In the genomic region with DNA sequence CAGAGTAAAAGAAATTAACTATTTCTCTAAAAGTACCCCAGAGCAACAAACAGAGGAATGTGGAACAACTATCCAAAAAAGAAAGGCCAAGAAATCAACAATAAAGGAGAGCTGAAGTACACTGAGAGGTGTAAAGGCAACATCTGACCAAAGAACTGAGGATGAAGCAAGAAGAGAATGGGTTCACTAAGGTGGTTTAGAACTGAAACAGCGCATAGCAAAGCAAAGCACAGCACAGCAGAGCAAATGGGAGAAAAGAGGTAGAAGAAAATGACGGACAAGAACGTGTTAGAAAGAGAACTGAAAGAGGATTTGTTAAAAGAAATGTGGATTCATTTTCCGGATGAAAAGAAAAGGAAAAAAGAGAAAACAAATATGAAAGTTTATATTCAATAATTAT, we compare ENCODE assay signal across 19 cellular contexts. TPM values are rescaled to one million over a fixed set of nuclear protein-coding genes. Genes with fewer than 3 reads are reported as not detected.
DNase-seq lines count a peak whose midpoint lies in the region; ATAC-seq and TF ChIP-seq lines count a peak whose summit lies in the region.
"Had no signal": no experiment of that assay in that cellular context is flagged by ENCODE, and none has a peak within 500 bp of the region (broad histone marks: within the 10 kb centered on the region; RNA-seq: fewer than 3 reads in every experiment).

No MANE protein-coding gene starts in this region.

- no peak for DNase-seq in activated T-cell treated with anti-CD3 and anti-CD28 coated beads, Interleukin-2, amount 50 U/mL, for 72 hours
- DNase-seq in activated T-cell treated with anti-CD3 and anti-CD28 coated beads for 4 hours = no peak
- no peak for DNase-seq in type B pancreatic cell (ENCODE audit: extremely low spot score, unreplicated experiment)
- DNase-seq in UCSD-AML1 (lab: John Stamatoyannopoulos, UW; ENCODE audit: unreplicated experiment) = no peak
- no peak for DNase-seq in medulla oblongata (ENCODE audit: extremely low spot score)
- DNase-seq: ACHN; activated CD4-positive, alpha-beta T cell treated with anti-CD3 and anti-CD28 coated beads for 1 hour; NCI-H2029; NCI-H510A; nephron progenitor cell; SIG-M5; stimulated activated CD4-positive, alpha-beta T cell treated with anti-CD3 and anti-CD28 coated beads, Interleukin-15, amount 100 ng/mL, for 24 hours; stimulated activated naive B cell treated with anti-CD40 and anti-IgM and Interleukin-4, amounts not matched to agents 10 μg/mL and 1 μg/mL and 100 μg/mL, for 72 hours; thyroid gland had no signal

- peaks cover 21% of the 10 kb centered on the region for H3K4me1 Mint-ChIP-seq in activated T-cell treated with anti-CD3 and anti-CD28 coated beads, Interleukin-2, amount 50 U/mL, for 72 hours (ENCODE audit: low read depth)
- H3K4me1 Mint-ChIP-seq in brain (peaks cover 61% of the 10 kb centered on the region), type B pancreatic cell (ENCODE audit: unreplicated experiment) (peaks cover 28% of the 10 kb centered on the region)

- peak overlapping the region in 1 of 2 donors; percentile 36 for H3K4me3 Mint-ChIP-seq in activated T-cell treated with anti-CD3 and anti-CD28 coated beads, Interleukin-2, amount 50 U/mL, for 72 hours
- H3K4me3 Mint-ChIP-seq in brain = peak overlapping the region in 4 of 5 experiments; percentile 1 to 45 (median 4)
- peak overlapping the region; percentile 23 for H3K4me3 Mint-ChIP-seq in type B pancreatic cell
- H3K4me3 Mint-ChIP-seq: IgD-negative memory B cell; mesothelial cell of epicardium; nephron progenitor cell; stimulated activated naive B cell treated with anti-CD40 and anti-IgM and Interleukin-4, amounts not matched to agents 10 μg/mL and 1 μg/mL and 100 μg/mL, for 72 hours had no signal

- H3K36me3 Mint-ChIP-seq in activated T-cell treated with anti-CD3 and anti-CD28 coated beads, Interleukin-2, amount 50 U/mL, for 72 hours (ENCODE audit: insufficient read depth in 2 of 2) = peaks cover 0 to 1% of the 10 kb centered on the region in 2 donors
- H3K36me3 Mint-ChIP-seq in brain (peaks cover 15% of the 10 kb centered on the region), type B pancreatic cell (peaks cover 8% of the 10 kb centered on the region)
- H3K36me3 Mint-ChIP-seq: mesothelial cell of epicardium had no signal

- TF ChIP-seq CTCF in brain (conservative IDR thresholded peaks at IDR 0.05) = no peak
- TF ChIP-seq CTCF in type B pancreatic cell (conservative IDR thresholded peaks at IDR 0.05) = no peak

- no peaks in the 10 kb centered on the region for H3K9me3 Mint-ChIP-seq in activated T-cell treated with anti-CD3 and anti-CD28 coated beads, Interleukin-2, amount 50 U/mL, for 72 hours
- H3K9me3 Mint-ChIP-seq in brain (no peaks in the 10 kb centered on the region), type B pancreatic cell (no peaks in the 10 kb centered on the region)
- H3K9me3 Mint-ChIP-seq: IgD-negative memory B cell; mesothelial cell of epicardium; stimulated activated naive B cell treated with anti-CD40 and anti-IgM and Interleukin-4, amounts not matched to agents 10 μg/mL and 1 μg/mL and 100 μg/mL, for 72 hours had no signal

- ATAC-seq in activated T-cell treated with anti-CD3 and anti-CD28 coated beads, Interleukin-2, amount 50 U/mL, for 72 hours (replicated peaks in 1 of 2) = no peak
- ATAC-seq in HG02885 (IDR thresholded peaks at IDR 0.05; ENCODE audit: poor library complexity, unreplicated experiment) = peak; percentile 62
- ATAC-seq in HG02642 (IDR thresholded peaks at IDR 0.05; ENCODE audit: poor library complexity, unreplicated experiment) = no peak
- ATAC-seq: stimulated activated naive B cell treated with anti-CD40 and anti-IgM and Interleukin-4, amounts not matched to agents 10 μg/mL and 1 μg/mL and 100 μg/mL, for 72 hours had no signal

- peak overlapping the region; percentile 88 for H3K27ac Mint-ChIP-seq in activated T-cell treated with anti-CD3 and anti-CD28 coated beads, Interleukin-2, amount 50 U/mL, for 72 hours
- H3K27ac Mint-ChIP-seq in brain = peak overlapping the region; percentile 1 to 75 (median 54)
- peak overlapping the region; percentile 8 for H3K27ac Mint-ChIP-seq in type B pancreatic cell
- H3K27ac Mint-ChIP-seq: mesothelial cell of epicardium; nephron progenitor cell; stimulated activated naive B cell treated with anti-CD40 and anti-IgM and Interleukin-4, amounts not matched to agents 10 μg/mL and 1 μg/mL and 100 μg/mL, for 72 hours had no signal

- no peaks in the 10 kb centered on the region for H3K27me3 Mint-ChIP-seq in activated T-cell treated with anti-CD3 and anti-CD28 coated beads, Interleukin-2, amount 50 U/mL, for 72 hours (ENCODE audit: low read depth)
- H3K27me3 Mint-ChIP-seq in brain = peaks cover 5% of the 10 kb centered on the region
- H3K27me3 Mint-ChIP-seq in type B pancreatic cell = no peaks in the 10 kb centered on the region
- H3K27me3 Mint-ChIP-seq: IgD-negative memory B cell; stimulated activated naive B cell treated with anti-CD40 and anti-IgM and Interleukin-4, amounts not matched to agents 10 μg/mL and 1 μg/mL and 100 μg/mL, for 72 hours had no signal

RNA-seq across cellular contexts. Expression of gene RFX3, which starts 25.8 kb away (rescaled TPM):
- total RNA-seq in activated T-cell treated with anti-CD3 and anti-CD28 coated beads, Interleukin-2, amount 50 U/mL, for 72 hours = 10 to 100 TPM; 20.1 to 20.2 TPM
- polyA plus RNA-seq in brain (ENCODE audit: insufficient read depth, low read depth, low replicate concordance) = 8.2 TPM
- total RNA-seq in type B pancreatic cell (ENCODE audit: low replicate concordance) = 22.4 and 42.5 TPM in 2 replicates

Comparison
In these comparisons a context has a peak if more than half of its experiments do, and no peak if none do; other contexts are left out.
1. H3K27ac Mint-ChIP-seq: peak in every context shown above with its lines; median percentile 88 in activated T-cell treated with anti-CD3 and anti-CD28 coated beads, Interleukin-2, amount 50 U/mL, for 72 hours; 54 in brain; 8 in type B pancreatic cell.